15 cellular contexts compared by ENCODE assay signal in the genomic region with DNA sequence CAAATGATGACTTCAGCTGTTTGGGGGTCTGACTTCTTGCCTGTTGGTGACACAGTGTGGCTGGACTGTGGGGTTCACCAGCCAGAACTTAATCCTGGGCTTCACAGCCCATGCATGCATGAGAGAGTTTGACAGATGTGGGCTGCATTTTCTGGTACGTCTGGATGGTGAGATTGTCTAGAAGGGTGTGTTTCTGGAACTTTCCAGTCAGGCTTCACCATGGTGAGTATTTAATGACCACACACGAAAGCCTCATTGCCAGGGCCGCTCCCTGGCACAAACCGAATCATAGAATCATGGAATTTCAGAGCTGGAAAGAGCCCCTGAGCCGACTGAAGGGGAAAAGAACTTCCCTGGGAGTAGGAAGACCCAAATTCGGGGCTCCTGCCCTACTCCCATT. TPM values are rescaled to one million over a fixed set of nuclear protein-coding genes. Genes with fewer than 3 reads are reported as not detected.
DNase-seq lines count a peak whose midpoint lies in the region; ATAC-seq and TF ChIP-seq lines count a peak whose summit lies in the region.
"Had no signal": no experiment of that assay in that cellular context is flagged by ENCODE, and none has a peak within 500 bp of the region (broad histone marks: within the 10 kb centered on the region; RNA-seq: fewer than 3 reads in every experiment).

No MANE protein-coding gene starts in this region.

- no peak for TF ChIP-seq POLR2A in adrenal gland (IDR thresholded peaks at IDR 0.05)

- peak overlapping the region in 10 of 11 experiments; percentile 3 to 96 (median 49); a peak in 18 of 22 replicates for H3K27ac ChIP-seq in BLaER1 treated with 17β-estradiol and CSF1 and Interleukin-3, amounts not matched to agents 10 nM and 100 nM
- H3K27ac ChIP-seq in DOHH2 (ENCODE audit: low read depth, low read length), result no peak overlapping the region
- H3K27ac ChIP-seq in adrenal gland, result no peak overlapping the region
- H3K27ac ChIP-seq: parathyroid adenoma had no signal

- H3K4me1 Mint-ChIP-seq in activated T-helper 17 cell treated with anti-CD3 and anti-CD28 coated beads, Interleukin-2, amount 50 U/mL, for 72 hours, result peaks cover 70% of the 10 kb centered on the region
- peaks cover 89 to 92% of the 10 kb centered on the region in 2 donors for H3K4me1 Mint-ChIP-seq in natural killer cell treated with Interleukin-12 subunit alpha and Interleukin-12 subunit beta and Interleukin-15 and Interleukin-18, amount 100 ng/mL, for 72 hours (ENCODE audit: low read depth in 2 of 2)

- H3K27me3 ChIP-seq in BLaER1 treated with 17β-estradiol and CSF1 and Interleukin-3, amounts not matched to agents 10 nM and 100 nM, result no peaks in the 10 kb centered on the region
- H3K27me3 ChIP-seq in DOHH2 (ENCODE audit: control insufficient read depth, low read length) (no peaks in the 10 kb centered on the region), adrenal gland (no peaks in the 10 kb centered on the region)

- no peaks in the 10 kb centered on the region for H3K9me3 Mint-ChIP-seq in activated T-helper 17 cell treated with anti-CD3 and anti-CD28 coated beads, Interleukin-2, amount 50 U/mL, for 72 hours
- no peaks in the 10 kb centered on the region for H3K9me3 Mint-ChIP-seq in natural killer cell treated with Interleukin-12 subunit alpha and Interleukin-12 subunit beta and Interleukin-15 and Interleukin-18, amount 100 ng/mL, for 72 hours
- H3K9me3 Mint-ChIP-seq: CD14-positive monocyte had no signal

- H3F3A ChIP-seq in DOHH2 (ENCODE audit: control insufficient read depth, insufficient read depth), result no peaks in the 10 kb centered on the region

- ATAC-seq in activated T-helper 17 cell treated with anti-CD3 and anti-CD28 coated beads, Interleukin-2, amount 50 U/mL, for 72 hours (replicated peaks), result no peak
- ATAC-seq in natural killer cell treated with Interleukin-12 subunit alpha and Interleukin-12 subunit beta and Interleukin-15 and Interleukin-18, amount 100 ng/mL, for 72 hours, result no peak

- no peak overlapping the region for H3K4me3 ChIP-seq in BLaER1 treated with 17β-estradiol and CSF1 and Interleukin-3, amounts not matched to agents 10 nM and 100 nM
- H3K4me3 ChIP-seq in DOHH2 (ENCODE audit: low read length) (no peak overlapping the region), adrenal gland (no peak overlapping the region)
- H3K4me3 ChIP-seq: mucosa of descending colon had no signal

- no peaks in the 10 kb centered on the region for H3K27me3 Mint-ChIP-seq in activated T-helper 17 cell treated with anti-CD3 and anti-CD28 coated beads, Interleukin-2, amount 50 U/mL, for 72 hours
- no peaks in the 10 kb centered on the region for H3K27me3 Mint-ChIP-seq in natural killer cell treated with Interleukin-12 subunit alpha and Interleukin-12 subunit beta and Interleukin-15 and Interleukin-18, amount 100 ng/mL, for 72 hours

- H3K4me1 ChIP-seq in BLaER1 treated with 17β-estradiol and CSF1 and Interleukin-3, amounts not matched to agents 10 nM and 100 nM, result peaks cover 92 to 100% (median 98%) of the 10 kb centered on the region in 10 experiments
- peaks cover 73% of the 10 kb centered on the region for H3K4me1 ChIP-seq in DOHH2 (ENCODE audit: control insufficient read depth, low read length)
- H3K4me1 ChIP-seq in adrenal gland (replicated peaks in 1 of 2), result peaks cover 0 to 21% of the 10 kb centered on the region in 2 donors
- H3K4me1 ChIP-seq: parathyroid adenoma had no signal

- peak overlapping the region; percentile 5 for H3K27ac Mint-ChIP-seq in activated T-helper 17 cell treated with anti-CD3 and anti-CD28 coated beads, Interleukin-2, amount 50 U/mL, for 72 hours
- H3K27ac Mint-ChIP-seq in natural killer cell treated with Interleukin-12 subunit alpha and Interleukin-12 subunit beta and Interleukin-15 and Interleukin-18, amount 100 ng/mL, for 72 hours, result peak overlapping the region; percentile 96 to 100

- intact Hi-C loops in adrenal gland (cut with DNase I), result no loop called here

- 84 to 98% (median 88%) methylated on average over 4 to 6 of the region's 6 CpGs for WGBS in adrenal gland, 4 donors

- H3K4me3 Mint-ChIP-seq in activated T-helper 17 cell treated with anti-CD3 and anti-CD28 coated beads, Interleukin-2, amount 50 U/mL, for 72 hours, result peak overlapping the region; percentile 71
- peak overlapping the region; percentile 60 for H3K4me3 Mint-ChIP-seq in natural killer cell treated with Interleukin-12 subunit alpha and Interleukin-12 subunit beta and Interleukin-15 and Interleukin-18, amount 100 ng/mL, for 72 hours
- H3K4me3 Mint-ChIP-seq: CD14-positive monocyte had no signal

- H3K9ac ChIP-seq in BLaER1 treated with 17β-estradiol and CSF1 and Interleukin-3, amounts not matched to agents 10 nM and 100 nM, result peak overlapping the region in 9 of 11 experiments; percentile 5 to 68 (median 40); a peak in 11 of 22 replicates
- H3K9ac ChIP-seq: parathyroid adenoma had no signal

- no peaks in the 10 kb centered on the region for H3K9me2 ChIP-seq in DOHH2 (replicated peaks; ENCODE audit: control insufficient read depth, low read length)

- H3K79me2 ChIP-seq in DOHH2 (ENCODE audit: control insufficient read depth, low read length), result peaks cover 29% of the 10 kb centered on the region
- H3K79me2 ChIP-seq: parathyroid adenoma had no signal

- H4K20me1 ChIP-seq in BLaER1 treated with 17β-estradiol and CSF1 and Interleukin-3, amounts not matched to agents 10 nM and 100 nM, result peaks cover 33 to 85% (median 76%) of the 10 kb centered on the region in 11 experiments; a peak in 20 of 22 replicates
- H4K20me1 ChIP-seq in DOHH2 (ENCODE audit: control insufficient read depth, insufficient read depth, low read depth, low read length), result no peaks in the 10 kb centered on the region

- no peak for DNase-seq in natural killer cell treated with Interleukin-12 subunit alpha and Interleukin-12 subunit beta and Interleukin-15 and Interleukin-18, amount 100 ng/mL, for 72 hours (ENCODE audit: low spot score)
- DNase-seq in NCI-H69 (lab: John Stamatoyannopoulos, UW) (no peak), adrenal gland (no peak)
- DNase-seq in stimulated activated CD4-positive, alpha-beta T cell treated with anti-CD3 and anti-CD28 coated beads, Interleukin-2, amount 100 ng/mL, for 24 hours, result no peak
- DNase-seq: head of caudate nucleus, kidney glomerular epithelial cell, mucosa of descending colon, NCI-H187, NCI-H774, T1000 had no signal

- peaks cover 0 to 69% (median 23%) of the 10 kb centered on the region in 11 experiments; a peak in 17 of 22 replicates for H3K36me3 ChIP-seq in BLaER1 treated with 17β-estradiol and CSF1 and Interleukin-3, amounts not matched to agents 10 nM and 100 nM
- no peaks in the 10 kb centered on the region for H3K36me3 ChIP-seq in DOHH2 (ENCODE audit: control insufficient read depth, low read length)
- H3K36me3 ChIP-seq in adrenal gland (replicated peaks in 1 of 2), result no peaks in the 10 kb centered on the region

- TF ChIP-seq CTCF in DOHH2 (IDR thresholded peaks at IDR 0.05; ENCODE audit: low read depth, low read length, poor library complexity, severe bottlenecking) (no peak), adrenal gland (IDR thresholded peaks at IDR 0.05) (no peak)

- peak overlapping the region; percentile 75 to 99 (median 95) for H3K4me2 ChIP-seq in BLaER1 treated with 17β-estradiol and CSF1 and Interleukin-3, amounts not matched to agents 10 nM and 100 nM
- peak overlapping the region; percentile 70; the same call in 1 of the 2 replicates for H3K4me2 ChIP-seq in DOHH2 (ENCODE audit: low read length)

- peaks cover 0 to under 1% (median 0%) of the 10 kb centered on the region in 11 experiments; a peak in 1 of 22 replicates for H3K9me3 ChIP-seq in BLaER1 treated with 17β-estradiol and CSF1 and Interleukin-3, amounts not matched to agents 10 nM and 100 nM (replicated peaks in 1 of 11)
- H3K9me3 ChIP-seq in DOHH2 (ENCODE audit: control insufficient read depth, insufficient read depth, low read length) (no peaks in the 10 kb centered on the region), adrenal gland (replicated peaks in 1 of 3) (no peaks in the 10 kb centered on the region)
- H3K9me3 ChIP-seq: mucosa of descending colon had no signal

- H3K36me3 Mint-ChIP-seq in activated T-helper 17 cell treated with anti-CD3 and anti-CD28 coated beads, Interleukin-2, amount 50 U/mL, for 72 hours (ENCODE audit: low read depth), result peaks cover 28% of the 10 kb centered on the region
- H3K36me3 Mint-ChIP-seq in natural killer cell treated with Interleukin-12 subunit alpha and Interleukin-12 subunit beta and Interleukin-15 and Interleukin-18, amount 100 ng/mL, for 72 hours, result peaks cover 26% of the 10 kb centered on the region

RNA-seq across cellular contexts. Expression of a gene that starts 29.7 kb away (rescaled TPM):
- 10 to 100 TPM; 36.2 to 61.7 TPM for total RNA-seq in activated T-helper 17 cell treated with anti-CD3 and anti-CD28 coated beads, Interleukin-2, amount 50 U/mL, for 72 hours
- total RNA-seq in natural killer cell treated with Interleukin-12 subunit alpha and Interleukin-12 subunit beta and Interleukin-15 and Interleukin-18, amount 100 ng/mL, for 72 hours, result 100 to 1,000 TPM; 195 to 374 TPM
- 10 to 100 TPM; 26.2 to 95.1 (median 38.3) TPM for total RNA-seq in adrenal gland
- polyA plus RNA-seq in adrenal gland, result 10 to 100 TPM in 1 of 3 donors, 1 to 10 TPM in 2; 6.2 to 17.8 (median 7.6) TPM

Comparison
In these comparisons a context has a peak if more than half of its experiments do, and no peak if none do; other contexts are left out.
1. H3K27ac ChIP-seq: peak in BLaER1 treated with 17β-estradiol and CSF1 and Interleukin-3, amounts not matched to agents 10 nM and 100 nM (10 of 11); none in DOHH2 (single experiment) and adrenal gland (0 of 5).